Comparison of ENCODE assay signal across 9 cellular contexts in the genomic region with DNA sequence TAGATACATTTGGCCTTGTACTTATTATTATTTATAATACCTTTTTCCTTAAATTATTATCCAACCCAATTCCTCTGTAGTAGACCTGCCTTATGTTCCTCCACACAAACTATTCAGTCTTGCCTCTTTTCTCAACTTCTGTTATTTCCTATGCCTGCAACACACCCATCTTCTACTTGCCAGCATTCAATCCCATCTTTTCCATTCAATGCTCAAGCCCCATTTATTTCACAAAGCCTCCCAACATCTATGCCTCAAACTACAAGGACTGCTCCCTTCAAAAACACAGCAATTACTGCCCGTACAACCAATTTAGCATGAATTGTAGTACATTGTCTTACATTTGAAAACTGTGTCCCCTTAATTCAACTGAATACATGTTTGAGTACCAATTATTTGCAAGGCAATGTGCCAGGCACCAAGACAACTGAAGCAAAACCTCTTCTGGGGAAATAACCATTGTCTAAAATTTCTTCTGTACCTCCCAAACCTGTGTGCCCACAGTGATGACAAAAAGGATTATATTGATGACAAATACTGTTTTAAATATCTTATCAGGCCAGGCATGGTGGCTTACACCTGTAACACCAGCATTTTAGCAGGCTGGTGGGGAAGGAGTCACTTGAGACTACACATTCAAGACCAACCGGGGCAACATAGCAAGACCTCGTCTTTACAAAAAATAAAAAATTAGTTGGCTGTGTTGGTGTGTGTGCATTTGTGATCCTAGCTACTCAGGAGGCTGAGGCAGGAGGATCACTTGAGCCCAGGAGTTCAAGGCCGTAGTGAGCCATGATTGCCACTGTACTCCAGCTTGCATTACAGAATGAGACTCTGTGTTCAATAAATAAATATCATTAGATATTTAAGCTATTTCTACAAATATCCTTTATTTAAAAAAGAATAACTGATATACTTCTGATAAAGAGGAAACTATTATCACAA. TPM values are rescaled to one million over a fixed set of nuclear protein-coding genes. Genes with fewer than 3 reads are reported as not detected.
DNase-seq lines count a peak whose midpoint lies in the region; ATAC-seq and TF ChIP-seq lines count a peak whose summit lies in the region.
"Had no signal": no experiment of that assay in that cellular context is flagged by ENCODE, and none has a peak within 500 bp of the region (broad histone marks: within the 10 kb centered on the region; RNA-seq: fewer than 3 reads in every experiment).

No MANE protein-coding gene starts in this region.

- WGBS in lower leg skin, 2 donors = 74 to 81% methylated on average over 4 of the region's 4 CpGs

- POLR2A ChIA-PET in HEK293 (lab: Yijun Ruan, JAX) = no interaction called here

- TF ChIP-seq POLR2A in erythroblast (IDR thresholded peaks at IDR 0.05; ENCODE audit: low read length) = no peak
- no peak for TF ChIP-seq POLR2A in lower leg skin (IDR thresholded peaks at IDR 0.05)

- ATAC-seq in HG03457 (IDR thresholded peaks at IDR 0.05; ENCODE audit: unreplicated experiment) = no peak

- H3K4me1 ChIP-seq in HEK293 (ENCODE audit: control insufficient read depth, insufficient read depth, low read length) (0 out of 2 replicates have a peak, but pooled peaks cover 3% of the 10 kb centered on the region), SJCRH30 (peaks cover 27% of the 10 kb centered on the region), skeletal muscle tissue (ENCODE audit: control insufficient read depth in 3 of 3, insufficient read depth in 3 of 3, low read length in 3 of 3) (peaks cover 19 to 31% (median 25%) of the 10 kb centered on the region in 3 donors)

- H3K27me3 ChIP-seq in SJCRH30 (no peaks in the 10 kb centered on the region), skeletal muscle tissue (ENCODE audit: control insufficient read depth in 3 of 3, insufficient read depth in 3 of 3, low read length in 3 of 3) (no peaks in the 10 kb centered on the region)

- H3K9me3 ChIP-seq in HEK293 (ENCODE audit: control insufficient read depth, insufficient read depth, low read depth, low read length) (no peaks in the 10 kb centered on the region), SJCRH30 (replicated peaks) (no peaks in the 10 kb centered on the region), skeletal muscle tissue (ENCODE audit: control insufficient read depth in 3 of 3, low read length in 3 of 3) (no peaks in the 10 kb centered on the region)

- H3K4me3 ChIP-seq in HEK293 (ENCODE audit: low read depth, low read length) = no peak overlapping the region
- H3K4me3 ChIP-seq in SJCRH30 = no peak overlapping the region
- H3K4me3 ChIP-seq in skeletal muscle tissue (ENCODE audit: low read length in 3 of 3) = peak overlapping the region in 1 of 3 donors; percentile 27
- H3K4me3 ChIP-seq in lower leg skin (ENCODE audit: low read depth, poor library complexity, severe bottlenecking) = no peak overlapping the region

- H3K27ac ChIP-seq in HEK293 (ENCODE audit: extremely low read depth, low read depth, low read length) = no peak overlapping the region
- peak overlapping the region; percentile 71 for H3K27ac ChIP-seq in SJCRH30
- peak overlapping the region; percentile 70 for H3K27ac ChIP-seq in skeletal muscle tissue (ENCODE audit: low read depth, low read length)

- H3K36me3 ChIP-seq in HEK293 (ENCODE audit: control insufficient read depth in 2 of 2, insufficient read depth in 1 of 2, low read length in 2 of 2) = no peaks in the 10 kb centered on the region
- H3K36me3 ChIP-seq in SJCRH30 = no peaks in the 10 kb centered on the region
- H3K36me3 ChIP-seq in skeletal muscle tissue (ENCODE audit: control insufficient read depth in 3 of 3, insufficient read depth in 3 of 3, low read length in 3 of 3) = peaks cover 0 to 1% (median 0%) of the 10 kb centered on the region in 3 donors

- TF ChIP-seq CTCF in HEK293 (tag by site-specific recombination; IDR thresholded peaks at IDR 0.05) = no peak
- no peak for TF ChIP-seq CTCF in lower leg skin (IDR thresholded peaks at IDR 0.05)

- peak overlapping the region in 2 of 3 donors; percentile 23 to 47 for H3K9ac ChIP-seq in skeletal muscle tissue (ENCODE audit: low read depth in 1 of 3, low read length in 3 of 3)

- CTCF ChIA-PET in HEK293 (lab: Yijun Ruan, JAX) = interaction anchor here (0.6 to 1.4 kb wide), 2 partner anchors 9 to 669 kb away, joined by 3 to 4 read pairs; no protein-coding TSS in a partner anchor

- intact Hi-C loops in lower leg skin (cut with DNase I; ENCODE audit: low total_unique reads) = no loop called here

- DNase-seq in SJCRH30 (peak in 1 of 2 experiments; percentile 8), erythroblast (lab: John Stamatoyannopoulos, UW) (peak; percentile 37 to 57), amniotic stem cell (lab: John Stamatoyannopoulos, UW) (no peak), lower leg skin (ENCODE audit: low spot score in 2 of 2) (no peak), NCI-H2107 treated with DMSO at 0.1 percent for 48 hours (lab: John Stamatoyannopoulos, UW; ENCODE audit: unreplicated experiment) (no peak)
- DNase-seq: activated gamma-delta T cell treated with Interleukin-2 at 50 U/mL for 16 hours had no signal

TF ChIP-seq in HEK293, 187 proteins besides CTCF, POLR2A, EP300 and RAD21:
- TF ChIP-seq ZNF596 (tag by site-specific recombination; IDR thresholded peaks at IDR 0.05) = no peak
- peak; percentile 60; the same call in 1 of the 2 replicates for TF ChIP-seq ZNF335 (tag by site-specific recombination; conservative IDR thresholded peaks at IDR 0.05)
- no peak for TF ChIP-seq ZNF394 (tag by site-specific recombination; IDR thresholded peaks at IDR 0.05; ENCODE audit: borderline replicate concordance)
- no peak for TF ChIP-seq TRIM28 (IDR thresholded peaks at IDR 0.05; ENCODE audit: borderline replicate concordance, low read length)
- TF ChIP-seq ZNF555 (tag by site-specific recombination; conservative IDR thresholded peaks at IDR 0.05) = no peak
TF ChIP-seq in HEK293: peak in this region for 1.

RNA-seq across cellular contexts. Expression of a gene that starts 35.1 kb away (rescaled TPM):
- 30.5 and 32.7 TPM in 2 replicates for total RNA-seq in SJCRH30 (2014; rRNA removed; shearing (Covaris generic))
- total RNA-seq in skeletal muscle tissue (33.9 TPM), lower leg skin (100 to 1,000 TPM; 112 to 137 (median 125) TPM)

Comparison
In these comparisons a context has a peak if more than half of its experiments do, and no peak if none do; other contexts are left out.
1. DNase-seq: peak in erythroblast (2 of 2); none in amniotic stem cell (single experiment), lower leg skin (0 of 2) and NCI-H2107 treated with DMSO at 0.1 percent for 48 hours (single experiment).